2 cellular contexts compared by ENCODE assay signal in genomic region chr1:103616994-103617477, GRCh38. TPM values are rescaled to one million over a fixed set of nuclear protein-coding genes. Genes with fewer than 3 reads are reported as not detected.
"Had no signal": no experiment of that assay in that cellular context is flagged by ENCODE, and none has a peak within 500 bp of the region (broad histone marks: within the 10 kb centered on the region; RNA-seq: fewer than 3 reads in every experiment).

Gene AMY2A, plus strand, starts transcription at chr1:103617427. Its CDS starts 14 bp downstream, at chr1:103617441.

RNA-seq across cellular contexts. Expression of gene AMY2A, which starts in this region (rescaled TPM):
- total RNA-seq: G401, GM12878 had no signal
- polyA plus RNA-seq: GM12878 had no signal
